In genomic region chr2:233112261-233113113, GRCh38 we compare ENCODE assay signal across 22 cellular contexts. TPM values are rescaled to one million over a fixed set of nuclear protein-coding genes. Genes with fewer than 3 reads are reported as not detected.
DNase-seq lines count a peak whose midpoint lies in the region; ATAC-seq, FAIRE-seq and TF ChIP-seq lines count a peak whose summit lies in the region.
"Had no signal": no experiment of that assay in that cellular context is flagged by ENCODE, and none has a peak within 500 bp of the region (broad histone marks: within the 10 kb centered on the region; RNA-seq: fewer than 3 reads in every experiment).

No MANE protein-coding gene starts in this region.

- no peaks in the 10 kb centered on the region for H3K9me3 ChIP-seq in PC-9 (ENCODE audit: insufficient read depth, low read depth)
- no peaks in the 10 kb centered on the region for H3K9me3 ChIP-seq in HepG2 (ENCODE audit: low read length)
- no peaks in the 10 kb centered on the region for H3K9me3 ChIP-seq in upper lobe of right lung
- H3K9me3 ChIP-seq: Caco-2, upper lobe of left lung had no signal

- in situ Hi-C loops in HepG2 (cut with HindIII; ENCODE audit: extremely low pct_ligation_motif_present, low pct_unique_long_range_greater_than_20kb) = no loop called here

- CTCF ChIA-PET in PC-9 (lab: Charles Lee) (no interaction called here), HepG2 (lab: Yijun Ruan, JAX; ENCODE audit: low intra/inter-chr PET ratio, low total read pairs) (no interaction called here)

- H3K27ac ChIP-seq in PC-9 (no peak overlapping the region), HepG2 (ENCODE audit: extremely low read length, insufficient read depth, low read length) (peak overlapping the region; percentile 1), upper lobe of right lung (no peak overlapping the region)
- H3K27ac ChIP-seq: upper lobe of left lung had no signal

- BruUV-seq in PC-9 (replicated peaks; lab: Mats Ljungman, UMichigan) (no TSS peak), HepG2 (replicated peaks; lab: Mats Ljungman, UMichigan) (no TSS peak)

- DNase-seq in activated naive CD4-positive, alpha-beta T cell (lab: John Stamatoyannopoulos, UW) = no peak
- DNase-seq in PC-9 (no peak), HepG2 (ENCODE audit: low spot score) (no peak), upper lobe of right lung (peak; percentile 18), hypothalamus (lab: John Stamatoyannopoulos, UW) (no peak)
- DNase-seq: activated CD4-positive, alpha-beta T cell treated with anti-CD3 and anti-CD28 coated beads, Interleukin-2, amount 50 U/mL, for 1 hour; amygdala; Caco-2; caudate nucleus; HFFc6; kidney; MM.1S; NCI-H2029 treated with DMSO at 0.1 percent for 48 hours; NCI-H748 treated with DMSO at 0.1 percent for 48 hours; retina; stimulated activated naive CD4-positive, alpha-beta T cell treated with Interleukin-2 at 50 U/mL for 16 hours; upper lobe of left lung had no signal

- H3K4me2 ChIP-seq in PC-9 (no peak overlapping the region), HepG2 (ENCODE audit: low read depth, low read length) (peak overlapping the region; percentile 3; the same call in 1 of the 2 replicates)

- TF ChIP-seq CTCF in PC-9 (conservative IDR thresholded peaks at IDR 0.05) (no peak), HepG2 (CRISPR knock-in tag; IDR thresholded peaks at IDR 0.05) (no peak), upper lobe of right lung (IDR thresholded peaks at IDR 0.05) (no peak)

- H3K4me1 ChIP-seq in PC-9 (replicated peaks; ENCODE audit: insufficient read depth) (no peaks in the 10 kb centered on the region), HepG2 (ENCODE audit: insufficient read depth, low read length) (peaks cover 14% of the 10 kb centered on the region), upper lobe of right lung (no peaks in the 10 kb centered on the region)
- H3K4me1 ChIP-seq: Caco-2, upper lobe of left lung had no signal

- TF ChIP-seq RAD21 in HepG2 (CRISPR knock-in tag; IDR thresholded peaks at IDR 0.05) = no peak

- TF ChIP-seq POLR2A in HepG2 (IDR thresholded peaks at IDR 0.05; ENCODE audit: insufficient read depth in 1 of 2, low read depth in 2 of 2, low read length in 2 of 2) = no peak

- H3K9ac ChIP-seq in HepG2 (ENCODE audit: insufficient read depth, low read depth, low read length) = no peak overlapping the region

- H3K79me2 ChIP-seq in PC-9 (ENCODE audit: low read depth) (no peaks in the 10 kb centered on the region), HepG2 (ENCODE audit: insufficient read depth, low read length) (no peaks in the 10 kb centered on the region)

- H2AFZ ChIP-seq in PC-9 = 0 out of 2 replicates have a peak overlapping the region, but pooled peaks have one; percentile 45
- H2AFZ ChIP-seq in HepG2 (ENCODE audit: low read length) = no peak overlapping the region

- no peak overlapping the region for H3K4me3 Mint-ChIP-seq in activated naive CD4-positive, alpha-beta T cell treated with anti-CD3 and anti-CD28 coated beads, Interleukin-2, amount 50 U/mL, for 24 hours
- H3K4me3 Mint-ChIP-seq: HFFc6 had no signal

- intact Hi-C loops in PC-9 (cut with micrococcal nuclease; ENCODE audit: unreplicated experiment) = no loop called here
- intact Hi-C loops in HepG2 (cut with micrococcal nuclease; ENCODE audit: unreplicated experiment) = no loop called here
- intact Hi-C loops in upper lobe of right lung (cut with DNase I) = no loop called here

- H3K27me3 Mint-ChIP-seq in activated naive CD4-positive, alpha-beta T cell treated with anti-CD3 and anti-CD28 coated beads, Interleukin-2, amount 50 U/mL, for 24 hours = no peaks in the 10 kb centered on the region

- H3K9me3 Mint-ChIP-seq in activated naive CD4-positive, alpha-beta T cell treated with anti-CD3 and anti-CD28 coated beads, Interleukin-2, amount 50 U/mL, for 24 hours = no peaks in the 10 kb centered on the region
- H3K9me3 Mint-ChIP-seq: HFFc6 had no signal

- POLR2A ChIA-PET in PC-9 (lab: Charles Lee; ENCODE audit: unreplicated experiment) (no interaction called here), HepG2 (lab: Yijun Ruan, JAX) (interaction anchor here (1.0 to 1.4 kb wide), 2 partner anchors 8 to 26 kb away, joined by 3 read pairs; no protein-coding TSS in a partner anchor)

- H3K36me3 ChIP-seq in PC-9 (ENCODE audit: low read depth) (no peaks in the 10 kb centered on the region), HepG2 (replicated peaks in 1 of 2; ENCODE audit: control insufficient read depth in 1 of 2, insufficient read depth in 2 of 2, low read length in 2 of 2) (no peaks in the 10 kb centered on the region; a peak in 1 of 5 replicates), upper lobe of right lung (no peaks in the 10 kb centered on the region)
- H3K36me3 ChIP-seq: upper lobe of left lung had no signal

- ATAC-seq in HepG2 (no peak), upper lobe of right lung (no peak), HG02642 (IDR thresholded peaks at IDR 0.05; ENCODE audit: poor library complexity, unreplicated experiment) (no peak), GM21528 (IDR thresholded peaks at IDR 0.05; ENCODE audit: low FRiP score, unreplicated experiment) (no peak)

- H3K4me1 Mint-ChIP-seq in activated naive CD4-positive, alpha-beta T cell treated with anti-CD3 and anti-CD28 coated beads, Interleukin-2, amount 50 U/mL, for 24 hours = peaks cover 76% of the 10 kb centered on the region

- H3K4me3 ChIP-seq in PC-9 = no peak overlapping the region
- no peak overlapping the region for H3K4me3 ChIP-seq in HepG2 (replicated peaks in 1 of 3; ENCODE audit: insufficient read depth in 1 of 3, low read depth in 2 of 3, low read length in 3 of 3)
- H3K4me3 ChIP-seq in upper lobe of right lung = no peak overlapping the region
- H3K4me3 ChIP-seq: upper lobe of left lung had no signal

- H3K27ac Mint-ChIP-seq in activated naive CD4-positive, alpha-beta T cell treated with anti-CD3 and anti-CD28 coated beads, Interleukin-2, amount 50 U/mL, for 24 hours = peak overlapping the region; percentile 65
- H3K27ac Mint-ChIP-seq: HFFc6 had no signal

- TF ChIP-seq EP300 in HepG2 (IDR thresholded peaks at IDR 0.05; ENCODE audit: low read depth in 2 of 2, low read length in 2 of 2) = no peak
- TF ChIP-seq EP300 in HepG2 (CRISPR knock-in tag; IDR thresholded peaks at IDR 0.05; ENCODE audit: borderline replicate concordance) = no peak

- 72% methylated on average over 10 of the region's 10 CpGs for WGBS in HepG2 (ENCODE audit: low lambda C conversion rate)

- FAIRE-seq in HepG2 (lab: Jason Lieb, UNC) = no peak
- FAIRE-seq: kidney, RCC 7860 had no signal

- H4K20me1 ChIP-seq in PC-9 (ENCODE audit: insufficient read depth) (no peaks in the 10 kb centered on the region), HepG2 (ENCODE audit: insufficient read depth, low read length) (no peaks in the 10 kb centered on the region)

- H3F3A ChIP-seq in PC-9 (ENCODE audit: insufficient read depth, low read depth) = no peaks in the 10 kb centered on the region

- H3K9me2 ChIP-seq in PC-9 (ENCODE audit: insufficient read depth) = no peaks in the 10 kb centered on the region

- H3K36me3 Mint-ChIP-seq in activated naive CD4-positive, alpha-beta T cell treated with anti-CD3 and anti-CD28 coated beads, Interleukin-2, amount 50 U/mL, for 24 hours = no peaks in the 10 kb centered on the region

- H3K27me3 ChIP-seq in PC-9 (ENCODE audit: insufficient read depth, low read depth) (no peaks in the 10 kb centered on the region), HepG2 (ENCODE audit: control insufficient read depth in 1 of 2, insufficient read depth in 2 of 2, low read length in 2 of 2) (no peaks in the 10 kb centered on the region), upper lobe of right lung (no peaks in the 10 kb centered on the region)
- H3K27me3 ChIP-seq: upper lobe of left lung had no signal

TF ChIP-seq in HepG2, 621 proteins besides CTCF, POLR2A, EP300 and RAD21 (continues in another document):
- TF ChIP-seq ZNF780A (CRISPR knock-in tag; IDR thresholded peaks at IDR 0.05) = no peak
- no peak for TF ChIP-seq ZNF777 (CRISPR knock-in tag; IDR thresholded peaks at IDR 0.05)
- no peak for TF ChIP-seq ARNT (IDR thresholded peaks at IDR 0.05)
- no peak for TF ChIP-seq FOXA1 (IDR thresholded peaks at IDR 0.05)
- TF ChIP-seq FOXA1 (CRISPR knock-in tag; IDR thresholded peaks at IDR 0.05) = no peak
- TF ChIP-seq HOXA5 (CRISPR knock-in tag; IDR thresholded peaks at IDR 0.05) = no peak

RNA-seq across cellular contexts. Expression of gene INPP5D, which starts 52.3 kb away (rescaled TPM):
- total RNA-seq in PC-9 (2021) (0.55 and 0.74 TPM in 2 replicates), HepG2 (2016; rRNA removed; fragmentation: Illumina TruSeq; extraction: Trizol) (17.7 and 18.0 TPM in 2 replicates), upper lobe of right lung (33.3 TPM)
- 4.6 and 5.5 TPM in 2 replicates for total RNA-seq in HepG2 (2016; cell fraction: cytosol; rRNA removed; fragmentation: Illumina TruSeq; extraction: Trizol; ENCODE audit: low read depth)
- 15.5 and 19.4 TPM in 2 replicates for total RNA-seq in HepG2 (2016; cell fraction: insoluble cytoplasmic fraction; rRNA removed; fragmentation: Illumina TruSeq; extraction: Trizol)
- 12.4 TPM in 2 replicates for total RNA-seq in HepG2 (2016; cell fraction: membrane; rRNA removed; fragmentation: Illumina TruSeq; extraction: Trizol)
- total RNA-seq in HepG2 (2016; cell fraction: nucleus; rRNA removed; fragmentation: Illumina TruSeq; extraction: Trizol) = 15.5 and 17.7 TPM in 2 replicates
- polyA plus RNA-seq in HepG2 (2011; rRNA removed) = 16.1 and 16.7 TPM in 2 replicates
- 7.7 and 8.6 TPM in 2 replicates for polyA plus RNA-seq in HepG2 (2011; cell fraction: cytosol; rRNA removed)
- 55.2 and 72.1 TPM in 2 replicates for polyA plus RNA-seq in HepG2 (2011; cell fraction: nucleus; rRNA removed)
- 36.4 and 42.1 TPM in 2 replicates for polyA plus RNA-seq in HepG2 (2012)
- 2.5 and 2.6 TPM in 2 replicates for polyA plus RNA-seq in HepG2 (2016; cell fraction: cytosol; fragmentation: Illumina TruSeq; extraction: Trizol; ENCODE audit: low read depth)
- polyA plus RNA-seq in HepG2 (2016; cell fraction: insoluble cytoplasmic fraction; fragmentation: Illumina TruSeq; extraction: Trizol; ENCODE audit: low read depth) = 16.3 and 21.7 TPM in 2 replicates
- polyA plus RNA-seq in HepG2 (2016; cell fraction: membrane; fragmentation: Illumina TruSeq; extraction: Trizol; ENCODE audit: low read depth) = 8.3 and 8.6 TPM in 2 replicates
- polyA plus RNA-seq in HepG2 (2016; cell fraction: nucleus; fragmentation: Illumina TruSeq; extraction: Trizol; ENCODE audit: insufficient read depth, low read depth) = 28.7 and 30.7 TPM in 2 replicates
- polyA minus RNA-seq in HepG2 (2011; rRNA and poly(A)+ RNA removed; ENCODE audit: low replicate concordance) = 0.09 and 29.9 TPM in 2 replicates
- polyA minus RNA-seq in HepG2 (2011; cell fraction: cytosol; rRNA and poly(A)+ RNA removed) = 15.4 and 25.3 TPM in 2 replicates
- 36.4 and 40.5 TPM in 2 replicates for polyA minus RNA-seq in HepG2 (2011; cell fraction: nucleus; rRNA and poly(A)+ RNA removed)
- total RNA-seq: Caco-2 had no signal
- polyA plus RNA-seq: neural cell had no signal
